21 cellular contexts compared by ENCODE assay signal in genomic region chr13:50276550-50276949, GRCh38.
DNase-seq lines count a peak whose midpoint lies in the region; ATAC-seq, FAIRE-seq and TF ChIP-seq lines count a peak whose summit lies in the region.
"Had no signal": no experiment of that assay in that cellular context is flagged by ENCODE, and none has a peak within 500 bp of the region (broad histone marks: within the 10 kb centered on the region; RNA-seq: fewer than 3 reads in every experiment).

No MANE protein-coding gene starts in this region.

- no peak for TF ChIP-seq EP300 in H1 (IDR thresholded peaks at IDR 0.05; ENCODE audit: borderline replicate concordance in 1 of 2, low read depth in 2 of 2, low read length in 2 of 2)

- peak overlapping the region in 1 of 2 experiments; percentile 37; a peak in 1 of 4 replicates for H3K4me2 ChIP-seq in H1 (ENCODE audit: insufficient read depth in 1 of 2, low read depth in 2 of 2, low read length in 2 of 2)
- H3K4me2 ChIP-seq: A549 had no signal

- no peaks in the 10 kb centered on the region for H3K27me3 Mint-ChIP-seq in MCF 10A (ENCODE audit: insufficient read depth, unreplicated experiment)
- peaks cover 0 to 5% (median 0%) of the 10 kb centered on the region in 5 donors for H3K27me3 Mint-ChIP-seq in naive thymus-derived CD8-positive, alpha-beta T cell
- H3K27me3 Mint-ChIP-seq: B cell; CD4-positive, alpha-beta memory T cell had no signal

- H3K9ac ChIP-seq in H1 (replicated peaks in 1 of 4; ENCODE audit: extremely low read depth in 1 of 4, low read depth in 3 of 4, low read length in 3 of 4) (no peak overlapping the region), iPS-20b (ENCODE audit: low read depth, low read length) (no peak overlapping the region)

- H4K91ac ChIP-seq in H1 (replicated peaks; ENCODE audit: insufficient read length, low read length) = no peak overlapping the region

- no peaks in the 10 kb centered on the region for H3K36me3 ChIP-seq in breast epithelium
- no peaks in the 10 kb centered on the region for H3K36me3 ChIP-seq in Panc1 (ENCODE audit: control insufficient read depth, insufficient read depth, low read length)
- H3K36me3 ChIP-seq in H1 (ENCODE audit: control insufficient read depth in 2 of 4, insufficient read depth in 4 of 4, low read length in 3 of 4) = no peaks in the 10 kb centered on the region
- H3K36me3 ChIP-seq in iPS-20b (ENCODE audit: insufficient read depth, low read depth, low read length) = no peaks in the 10 kb centered on the region

- no TSS peak for BruUV-seq in MCF 10A (replicated peaks; lab: Mats Ljungman, UMichigan)
- BruUV-seq in Panc1 (replicated peaks; lab: Mats Ljungman, UMichigan) = no TSS peak

- H3K4me3 Mint-ChIP-seq in MCF 10A (ENCODE audit: unreplicated experiment) = no peak overlapping the region
- no peak overlapping the region for H3K4me3 Mint-ChIP-seq in naive thymus-derived CD8-positive, alpha-beta T cell
- H3K4me3 Mint-ChIP-seq: B cell; CD14-positive monocyte; CD4-positive, alpha-beta memory T cell; CD4-positive, CD25-positive, alpha-beta regulatory T cell; CD8-positive, alpha-beta memory T cell had no signal

- ATAC-seq in Panc1 (no peak), GM18867 (IDR thresholded peaks at IDR 0.05; ENCODE audit: unreplicated experiment) (no peak)
- ATAC-seq in naive thymus-derived CD8-positive, alpha-beta T cell = no peak
- ATAC-seq: A549 had no signal

- H3K27me3 ChIP-seq in breast epithelium = no peaks in the 10 kb centered on the region
- H3K27me3 ChIP-seq in Panc1 (ENCODE audit: control insufficient read depth, insufficient read depth, low read length) = no peaks in the 10 kb centered on the region
- H3K27me3 ChIP-seq in H1 (replicated peaks in 1 of 4; ENCODE audit: control insufficient read depth in 3 of 4, extremely low read depth in 1 of 4, insufficient read depth in 3 of 4, low read length in 3 of 4) = no peaks in the 10 kb centered on the region; a peak in 1 of 7 replicates
- H3K27me3 ChIP-seq in iPS-20b (ENCODE audit: insufficient read depth, low read length) = no peaks in the 10 kb centered on the region

- H3K23ac ChIP-seq in H1 (ENCODE audit: insufficient read length) = no peak overlapping the region

- peaks cover 12% of the 10 kb centered on the region for H3K4me1 Mint-ChIP-seq in MCF 10A (ENCODE audit: insufficient read depth, unreplicated experiment)
- no peaks in the 10 kb centered on the region for H3K4me1 Mint-ChIP-seq in naive thymus-derived CD8-positive, alpha-beta T cell
- H3K4me1 Mint-ChIP-seq: B cell; CD8-positive, alpha-beta memory T cell had no signal

- no peaks in the 10 kb centered on the region; the same call in none of the 2 replicates for H3K79me1 ChIP-seq in H1 (ENCODE audit: low read depth, low read length)

- H3K18ac ChIP-seq in H1 (ENCODE audit: extremely low read depth, low read length) = peak overlapping the region; percentile 34; the same call in 1 of the 2 replicates

- no peak overlapping the region for H2BK5ac ChIP-seq in H1 (ENCODE audit: low read depth, low read length)

- H3K27ac ChIP-seq in breast epithelium = no peak overlapping the region
- H3K27ac ChIP-seq in Panc1 (ENCODE audit: low read length) = peak overlapping the region; percentile 44; the same call in 1 of the 2 replicates
- H3K27ac ChIP-seq in H1 (ENCODE audit: low read depth, low read length) = no peak overlapping the region
- H3K27ac ChIP-seq in iPS-20b (ENCODE audit: low read length) = no peak overlapping the region
- H3K27ac ChIP-seq: 22Rv1, A549 had no signal

- H3K4me3 ChIP-seq in breast epithelium (no peak overlapping the region), Panc1 (ENCODE audit: low read depth in 2 of 2, low read length in 2 of 2) (no peak overlapping the region), H1 (ENCODE audit: extremely low read depth in 1 of 4, insufficient read depth in 2 of 4, low read depth in 3 of 4, low read length in 4 of 4) (no peak overlapping the region), iPS-20b (ENCODE audit: low read length) (peak overlapping the region; percentile 24; the same call in 1 of the 2 replicates)
- H3K4me3 ChIP-seq: A549 had no signal

- no peak overlapping the region for H2BK15ac ChIP-seq in H1 (ENCODE audit: low read length)

- 74% methylated on average over 2 of the region's 2 CpGs; no CpG with 5 or more reads in 1 of the 2 experiments for WGBS in H1 (ENCODE audit: extremely low coverage in 1 of 2, insufficient coverage in 1 of 2, insufficient read length in 1 of 2, insufficient replicate concordance in 2 of 2, low coverage in 1 of 2, low lambda C conversion rate in 2 of 2, missing lambda C conversion rate in 1 of 2), 2 experiments

- no peaks in the 10 kb centered on the region for H3K23me2 ChIP-seq in H1 (ENCODE audit: low read depth, low read length)

- TF ChIP-seq POLR2A in breast epithelium (IDR thresholded peaks at IDR 0.05) = no peak
- no peak for TF ChIP-seq POLR2A in H1 (IDR thresholded peaks at IDR 0.05; ENCODE audit: control extremely low read depth in 1 of 2, low read depth in 2 of 2, low read length in 2 of 2)

- peaks cover 8% of the 10 kb centered on the region for H3K9me3 Mint-ChIP-seq in MCF 10A (ENCODE audit: unreplicated experiment)
- peaks cover 0 to 14% (median 5%) of the 10 kb centered on the region in 9 donors for H3K9me3 Mint-ChIP-seq in naive thymus-derived CD8-positive, alpha-beta T cell

- H4K5ac ChIP-seq in H1 (ENCODE audit: insufficient read length, low read depth, low read length) = no peak overlapping the region

- H3K4me1 ChIP-seq in breast epithelium (no peaks in the 10 kb centered on the region), Panc1 (ENCODE audit: control insufficient read depth, insufficient read depth, low read length) (no peaks in the 10 kb centered on the region), H1 (replicated peaks in 1 of 4; ENCODE audit: control insufficient read depth in 3 of 4, insufficient read depth in 4 of 4, low read length in 3 of 4) (peaks cover 0 to 17% (median 8%) of the 10 kb centered on the region in 4 experiments; a peak in 4 of 7 replicates), iPS-20b (ENCODE audit: insufficient read depth, low read length) (peaks cover 15% of the 10 kb centered on the region)
- H3K4me1 ChIP-seq: A549 had no signal

- no peaks in the 10 kb centered on the region for H3K79me2 ChIP-seq in H1 (ENCODE audit: control insufficient read depth in 1 of 2, insufficient read depth in 2 of 2, low read length in 2 of 2)

- DNase-seq in MCF 10A (ENCODE audit: unreplicated experiment) (no peak), breast epithelium (ENCODE audit: low spot score in 2 of 2) (no peak), Panc1 (ENCODE audit: low read depth, low spot score) (no peak), H1 (ENCODE audit: low read depth in 1 of 2, low spot score in 2 of 2) (no peak), SHP77 (lab: John Stamatoyannopoulos, UW) (no peak)
- DNase-seq in naive thymus-derived CD8-positive, alpha-beta T cell = no peak
- DNase-seq: C1 segment of cervical spinal cord; CD4-positive, alpha-beta memory T cell; CD4-positive, CD25-positive, alpha-beta regulatory T cell; CD8-positive, alpha-beta memory T cell; COR-L47; DMS79 treated with DMSO at 0.1 percent for 48 hours; GF-D8 had no signal

- FAIRE-seq in H1 (lab: Jason Lieb, UNC) = no peak
- FAIRE-seq: A549, D721Med, GM12891 had no signal

- no peak overlapping the region for H2BK12ac ChIP-seq in H1 (ENCODE audit: low read depth, low read length)

- H3K9me3 ChIP-seq in breast epithelium (no peaks in the 10 kb centered on the region), Panc1 (ENCODE audit: control insufficient read depth, insufficient read depth, low read depth, low read length) (no peaks in the 10 kb centered on the region), H1 (ENCODE audit: insufficient read depth in 2 of 2, low read depth in 1 of 2, low read length in 1 of 2) (no peaks in the 10 kb centered on the region), iPS-20b (ENCODE audit: insufficient read depth, low read depth, low read length) (no peaks in the 10 kb centered on the region; the same call in 1 of the 2 replicates)
- H3K9me3 ChIP-seq: A549 had no signal

- POLR2A ChIA-PET in MCF 10A (lab: Yijun Ruan, JAX) (interaction anchor here (0.6 to 4.3 kb wide), 6 partner anchors 14 to 792 kb away, joined by 3 to 17 read pairs (median 4); no protein-coding TSS in a partner anchor), Panc1 (lab: Charles Lee) (no interaction called here), H1 (lab: Charles Lee; ENCODE audit: partially characterized antibody) (interaction anchor here (0.6 to 1.0 kb wide), 3 partner anchors 8 to 1726 kb away, joined by 3 to 4 read pairs (median 4); no protein-coding TSS in a partner anchor)
- POLR2A ChIA-PET in naive thymus-derived CD8-positive, alpha-beta T cell (lab: Charles Lee) = no interaction called here

- TF ChIP-seq CTCF in MCF 10A (IDR thresholded peaks at IDR 0.05; ENCODE audit: unreplicated experiment) (no peak), breast epithelium (IDR thresholded peaks at IDR 0.05) (no peak), Panc1 (IDR thresholded peaks at IDR 0.05) (no peak), H1 (IDR thresholded peaks at IDR 0.05; ENCODE audit: control extremely low read depth in 1 of 3, insufficient read depth in 1 of 3, low read depth in 1 of 3, low read length in 3 of 3) (no peak)

- TF ChIP-seq RAD21 in H1 (IDR thresholded peaks at IDR 0.05 in 1 of 2, conservative IDR thresholded peaks at IDR 0.05 in 1 of 2; ENCODE audit: low read depth in 2 of 2, low read length in 2 of 2) = no peak

- intact Hi-C loops in MCF 10A (cut with micrococcal nuclease) (no loop called here), breast epithelium (cut with DNase I; ENCODE audit: low total_unique reads) (no loop called here), Panc1 (cut with micrococcal nuclease; ENCODE audit: unreplicated experiment) (no loop called here)

- H2AK5ac ChIP-seq in H1 (ENCODE audit: low read depth, low read length) = no peak overlapping the region

- in situ Hi-C loops in Panc1 (cut with HindIII; ENCODE audit: low pct_unique_long_range_greater_than_20kb, low sequenced_read_pairs) = no loop called here

- H4K8ac ChIP-seq in H1 (ENCODE audit: extremely low read depth, insufficient read depth, low read length) = no peak overlapping the region

- H3K56ac ChIP-seq in H1 (replicated peaks; ENCODE audit: insufficient read length, low read depth, low read length) = no peak overlapping the region

- H3K14ac ChIP-seq in H1 (ENCODE audit: insufficient read length) = no peak overlapping the region

- no peak overlapping the region for H2AFZ ChIP-seq in H1 (ENCODE audit: low read length)

- H3K27ac Mint-ChIP-seq in MCF 10A (ENCODE audit: low read depth, unreplicated experiment) = peak overlapping the region; percentile 1
- H3K27ac Mint-ChIP-seq in naive thymus-derived CD8-positive, alpha-beta T cell = no peak overlapping the region
- H3K27ac Mint-ChIP-seq: B cell; CD14-positive monocyte; CD4-positive, alpha-beta memory T cell; CD4-positive, CD25-positive, alpha-beta regulatory T cell had no signal

- H3K4ac ChIP-seq in H1 (replicated peaks; ENCODE audit: insufficient read length, low read depth, low read length) = no peak overlapping the region

- CTCF ChIA-PET in MCF 10A (lab: Yijun Ruan, JAX) (no interaction called here), Panc1 (lab: Charles Lee) (no interaction called here), H1 (lab: Charles Lee; ENCODE audit: partially characterized antibody) (no interaction called here)

- no peak overlapping the region for H2BK120ac ChIP-seq in H1 (replicated peaks; ENCODE audit: low read depth, low read length)

- H2BK20ac ChIP-seq in H1 (ENCODE audit: low read length) = no peak overlapping the region

- no peaks in the 10 kb centered on the region for H4K20me1 ChIP-seq in H1 (replicated peaks in 1 of 2; ENCODE audit: control insufficient read depth in 1 of 2, insufficient read depth in 2 of 2, low read length in 2 of 2)

- H3K36me3 Mint-ChIP-seq in MCF 10A (ENCODE audit: insufficient read depth, unreplicated experiment) = no peaks in the 10 kb centered on the region
- peaks cover 0 to 8% (median 0%) of the 10 kb centered on the region in 3 donors for H3K36me3 Mint-ChIP-seq in naive thymus-derived CD8-positive, alpha-beta T cell

Comparison
In these comparisons a context has a peak if more than half of its experiments do, and no peak if none do; other contexts are left out.
1. POLR2A ChIA-PET loops: an anchor here in MCF 10A (0.6 to 4.3 kb wide) and H1 (0.6 to 1.0 kb wide); none called in Panc1 and naive thymus-derived CD8-positive, alpha-beta T cell.